Comparison of ENCODE assay signal across 8 cellular contexts in the genomic region with DNA sequence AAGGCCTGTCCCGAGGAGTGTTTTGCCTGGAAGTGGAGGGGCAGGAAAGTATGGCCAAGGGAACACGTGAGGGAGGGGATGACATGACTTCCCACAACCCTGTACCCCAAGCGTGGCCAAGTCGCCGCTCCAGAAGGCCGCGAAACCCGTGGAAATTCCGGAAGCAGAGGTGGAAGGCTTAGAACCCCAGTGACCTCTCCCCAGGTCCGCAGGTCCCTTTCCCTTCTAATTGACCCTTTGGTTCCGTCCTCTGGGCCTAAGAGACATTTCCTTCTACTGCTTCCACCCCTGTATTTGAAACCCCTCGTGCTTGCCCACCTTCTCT. TPM values are rescaled to one million over a fixed set of nuclear protein-coding genes. Genes with fewer than 3 reads are reported as not detected.
DNase-seq lines count a peak whose midpoint lies in the region; ATAC-seq, FAIRE-seq and TF ChIP-seq lines count a peak whose summit lies in the region.

No MANE protein-coding gene starts in this region.

- H3K4me2 ChIP-seq in keratinocyte (ENCODE audit: control insufficient read depth, extremely low read depth, insufficient read depth, low read depth, low read length) = peak overlapping the region; percentile 100

- H3K4me1 ChIP-seq in HUES64 (ENCODE audit: insufficient read depth, low read length) = peaks cover 34% of the 10 kb centered on the region
- peaks cover 27% of the 10 kb centered on the region for H3K4me1 ChIP-seq in keratinocyte (ENCODE audit: control insufficient read depth, extremely low read depth, insufficient read depth, low read length)
- peaks cover 21 to 51% (median 43%) of the 10 kb centered on the region in 4 donors for H3K4me1 ChIP-seq in stomach

- 77% methylated on average over 12 of the region's 12 CpGs for WGBS in HUES64
- 63 to 67% (median 64%) methylated on average over 12 of the region's 12 CpGs for WGBS in stomach, 5 donors

- H3K4me1 Mint-ChIP-seq in activated naive CD8-positive, alpha-beta T cell treated with anti-CD3 and anti-CD28 coated beads, Interleukin-2, amount 50 U/mL, for 24 hours = peaks cover 18% of the 10 kb centered on the region

- intact Hi-C loops in stomach (cut with DNase I; ENCODE audit: low total_unique reads) = no loop called here

- TF ChIP-seq POLR2A in stomach (IDR thresholded peaks at IDR 0.05) = no peak

- TF ChIP-seq CTCF in keratinocyte (optimal IDR thresholded peaks at IDR 0.05 in 1 of 3, IDR thresholded peaks at IDR 0.05 in 1 of 3, conservative IDR thresholded peaks at IDR 0.05 in 1 of 3; ENCODE audit: extremely low read depth in 1 of 3, insufficient read depth in 2 of 3, low read length in 3 of 3) (no peak), stomach (IDR thresholded peaks at IDR 0.05) (no peak)

- peak overlapping the region; percentile 78 for H3K27ac Mint-ChIP-seq in activated naive CD8-positive, alpha-beta T cell treated with anti-CD3 and anti-CD28 coated beads, Interleukin-2, amount 50 U/mL, for 24 hours

- no peak for ATAC-seq in activated naive CD8-positive, alpha-beta T cell treated with anti-CD3 and anti-CD28 coated beads, Interleukin-2, amount 50 U/mL, for 24 hours
- ATAC-seq in HG03135 (IDR thresholded peaks at IDR 0.05; ENCODE audit: unreplicated experiment) (no peak), HG02970 (IDR thresholded peaks at IDR 0.05; ENCODE audit: low FRiP score, unreplicated experiment) (no peak)

- H3K4me3 ChIP-seq in HUES64 (ENCODE audit: low read length) (peak overlapping the region; percentile 93), keratinocyte (ENCODE audit: control insufficient read depth in 2 of 3, extremely low read depth in 1 of 3, insufficient read depth in 2 of 3, low read depth in 1 of 3, low read length in 3 of 3) (peak overlapping the region; percentile 26 to 97 (median 64)), stomach (peak overlapping the region; percentile 83 to 98 (median 94))

- H3K27me3 Mint-ChIP-seq in activated naive CD8-positive, alpha-beta T cell treated with anti-CD3 and anti-CD28 coated beads, Interleukin-2, amount 50 U/mL, for 24 hours = peaks cover 4% of the 10 kb centered on the region

- H3K9me1 ChIP-seq in keratinocyte (ENCODE audit: control insufficient read depth, extremely low read depth, insufficient read depth, low read length) = peaks cover 6% of the 10 kb centered on the region

- H4K20me1 ChIP-seq in keratinocyte (ENCODE audit: control insufficient read depth, extremely low read depth, insufficient read depth, low read length) = peaks cover 9% of the 10 kb centered on the region

- no peak overlapping the region for H3K4me3 Mint-ChIP-seq in activated naive CD8-positive, alpha-beta T cell treated with anti-CD3 and anti-CD28 coated beads, Interleukin-2, amount 50 U/mL, for 24 hours

- H3K9ac ChIP-seq in HUES64 (ENCODE audit: low read depth, low read length) = peak overlapping the region; percentile 95
- H3K9ac ChIP-seq in keratinocyte (ENCODE audit: control insufficient read depth, extremely low read depth, insufficient read depth, low read length) = peak overlapping the region; percentile 28

- no peak for DNase-seq in activated naive CD8-positive, alpha-beta T cell treated with anti-CD3 and anti-CD28 coated beads, Interleukin-2, amount 50 U/mL, for 24 hours
- DNase-seq in keratinocyte (ENCODE audit: low read depth, low spot score) = no peak
- no peak for DNase-seq in stomach
- DNase-seq in CD1c-positive myeloid dendritic cell (ENCODE audit: extremely low spot score) = no peak
- no peak for DNase-seq in NCI-H526 (lab: John Stamatoyannopoulos, UW)

- dilution Hi-C loops in keratinocyte (cut with MboI; ENCODE audit: extremely low pct_ligation_motif_present, low sequenced_read_pairs) = no loop called here

- no peak for TF ChIP-seq EP300 in stomach (IDR thresholded peaks at IDR 0.05)

- H3K27me3 ChIP-seq in HUES64 (ENCODE audit: insufficient read depth, low read length) = no peaks in the 10 kb centered on the region
- no peaks in the 10 kb centered on the region for H3K27me3 ChIP-seq in keratinocyte (ENCODE audit: control insufficient read depth, extremely low read depth, insufficient read depth, low read length)
- no peaks in the 10 kb centered on the region for H3K27me3 ChIP-seq in stomach

- 0 out of 2 replicates have a peak, but pooled peaks cover 3% of the 10 kb centered on the region for H3K9me3 ChIP-seq in HUES64 (ENCODE audit: insufficient read depth, low read depth, low read length)
- no peaks in the 10 kb centered on the region for H3K9me3 ChIP-seq in keratinocyte (ENCODE audit: control insufficient read depth, low read depth, low read length)
- peaks cover 0 to 6% (median 2%) of the 10 kb centered on the region in 4 donors for H3K9me3 ChIP-seq in stomach

- peak overlapping the region; percentile 76 for H2AFZ ChIP-seq in keratinocyte (ENCODE audit: control insufficient read depth, low read length)

- H3K27ac ChIP-seq in HUES64 (ENCODE audit: low read depth, low read length) = peak overlapping the region; percentile 93; the same call in 1 of the 2 replicates
- H3K27ac ChIP-seq in keratinocyte (ENCODE audit: control insufficient read depth, insufficient read depth, low read length) = no peak overlapping the region
- peak overlapping the region; percentile 96 to 100 (median 97) for H3K27ac ChIP-seq in stomach

- peaks cover 42% of the 10 kb centered on the region for H3K79me2 ChIP-seq in keratinocyte (ENCODE audit: control insufficient read depth, insufficient read depth, low read length)

- H3K9me3 Mint-ChIP-seq in activated naive CD8-positive, alpha-beta T cell treated with anti-CD3 and anti-CD28 coated beads, Interleukin-2, amount 50 U/mL, for 24 hours = peaks cover 5% of the 10 kb centered on the region

- H3K36me3 Mint-ChIP-seq in activated naive CD8-positive, alpha-beta T cell treated with anti-CD3 and anti-CD28 coated beads, Interleukin-2, amount 50 U/mL, for 24 hours (ENCODE audit: low read depth) = peaks cover 17% of the 10 kb centered on the region

- FAIRE-seq in keratinocyte (lab: Jason Lieb, UNC) = no peak

- no peaks in the 10 kb centered on the region; the same call in 1 of the 2 replicates for H3K36me3 ChIP-seq in HUES64 (ENCODE audit: insufficient read depth, low read length)
- H3K36me3 ChIP-seq in keratinocyte (ENCODE audit: control insufficient read depth in 2 of 2, extremely low read depth in 1 of 2, insufficient read depth in 2 of 2, low read length in 2 of 2) = peaks cover 0 to 9% of the 10 kb centered on the region in 2 experiments
- no peaks in the 10 kb centered on the region for H3K36me3 ChIP-seq in stomach

RNA-seq across cellular contexts. Expression of a gene that starts 0.5 kb away (rescaled TPM):
- 28.4 TPM for polyA plus RNA-seq in HUES64 (2013, experiment 1 of 2)
- 33.3 TPM for polyA plus RNA-seq in HUES64 (2013, experiment 2 of 2)
- polyA plus RNA-seq in keratinocyte (37.8 to 70.5 TPM (median 58.7 TPM) in 3 replicates), stomach (10 to 100 TPM; 13.2 to 34.1 (median 20.3) TPM)
- 30.1 TPM for polyA plus RNA-seq in keratinocyte (2011; ENCODE audit: low read depth)
- polyA plus RNA-seq in keratinocyte (2011; cell fraction: cytosol; rRNA removed) = 42.4 and 82.9 TPM in 2 replicates
- polyA plus RNA-seq in keratinocyte (2011; cell fraction: nucleus; rRNA removed) = 32.7 and 39.3 TPM in 2 replicates
- 31.3 and 37.9 TPM in 2 replicates for polyA plus RNA-seq in keratinocyte (2012; ENCODE audit: low replicate concordance)
- 12.1 to 78.3 TPM (median 44.4 TPM) in 3 replicates for polyA minus RNA-seq in keratinocyte
- polyA minus RNA-seq in keratinocyte (2011; cell fraction: cytosol; rRNA and poly(A)+ RNA removed) = 69.8 TPM
- 25.6 and 47.0 TPM in 2 replicates for polyA minus RNA-seq in keratinocyte (2011; cell fraction: nucleus; rRNA and poly(A)+ RNA removed)
- total RNA-seq in stomach = 10 to 100 TPM; 41.5 to 94.4 (median 61.8) TPM

RNA-seq across cellular contexts. Expression of a gene that starts 39.8 kb away (rescaled TPM):
- polyA plus RNA-seq in HUES64 (2013, experiment 1 of 2) = 0.35 TPM
- polyA plus RNA-seq in HUES64 (2013, experiment 2 of 2) = not detected
- polyA plus RNA-seq in keratinocyte = 0.05 TPM in 1 of 3 replicates, not detected in the others
- not detected for polyA plus RNA-seq in keratinocyte (2011; ENCODE audit: low read depth)
- 0.05 TPM in 1 of 2 replicates, not detected in the other for polyA plus RNA-seq in keratinocyte (2011; cell fraction: cytosol; rRNA removed)
- not detected in 2 replicates for polyA plus RNA-seq in keratinocyte (2011; cell fraction: nucleus; rRNA removed)
- not detected in 2 replicates for polyA plus RNA-seq in keratinocyte (2012; ENCODE audit: low replicate concordance)
- not detected in 3 replicates for polyA minus RNA-seq in keratinocyte
- not detected for polyA minus RNA-seq in keratinocyte (2011; cell fraction: cytosol; rRNA and poly(A)+ RNA removed)
- not detected in 2 replicates for polyA minus RNA-seq in keratinocyte (2011; cell fraction: nucleus; rRNA and poly(A)+ RNA removed)
- total RNA-seq in stomach = 1 to 10 TPM in 2 of 5 donors, not detected in 3; 2.4 to 7.7 TPM
- 1 to 10 TPM in 2 of 3 donors, under 1 TPM in 1; 0.75 to 2.1 (median 1.1) TPM for polyA plus RNA-seq in stomach

RNA-seq across cellular contexts. Expression of a gene that starts 56.2 kb away (rescaled TPM):
- polyA plus RNA-seq in HUES64 (2013, experiment 1 of 2) = 13.9 TPM
- polyA plus RNA-seq in HUES64 (2013, experiment 2 of 2) = 13.5 TPM
- polyA plus RNA-seq in keratinocyte (26.6 to 28.7 TPM (median 28.6 TPM) in 3 replicates), stomach (10 to 100 TPM; 20.0 to 40.9 (median 20.1) TPM)
- 7.1 TPM for polyA plus RNA-seq in keratinocyte (2011; ENCODE audit: low read depth)
- polyA plus RNA-seq in keratinocyte (2011; cell fraction: cytosol; rRNA removed) = 15.5 and 21.1 TPM in 2 replicates
- polyA plus RNA-seq in keratinocyte (2011; cell fraction: nucleus; rRNA removed) = 8.3 and 9.3 TPM in 2 replicates
- 19.2 and 41.8 TPM in 2 replicates for polyA plus RNA-seq in keratinocyte (2012; ENCODE audit: low replicate concordance)
- polyA minus RNA-seq in keratinocyte = 4.1 to 6.5 TPM (median 6.0 TPM) in 3 replicates
- polyA minus RNA-seq in keratinocyte (2011; cell fraction: cytosol; rRNA and poly(A)+ RNA removed) = 11.9 TPM
- 5.1 and 8.0 TPM in 2 replicates for polyA minus RNA-seq in keratinocyte (2011; cell fraction: nucleus; rRNA and poly(A)+ RNA removed)
- 10 to 100 TPM in 3 of 5 donors, 1 to 10 TPM in 2; 2.3 to 17.0 (median 11.9) TPM for total RNA-seq in stomach
